In the genomic region with DNA sequence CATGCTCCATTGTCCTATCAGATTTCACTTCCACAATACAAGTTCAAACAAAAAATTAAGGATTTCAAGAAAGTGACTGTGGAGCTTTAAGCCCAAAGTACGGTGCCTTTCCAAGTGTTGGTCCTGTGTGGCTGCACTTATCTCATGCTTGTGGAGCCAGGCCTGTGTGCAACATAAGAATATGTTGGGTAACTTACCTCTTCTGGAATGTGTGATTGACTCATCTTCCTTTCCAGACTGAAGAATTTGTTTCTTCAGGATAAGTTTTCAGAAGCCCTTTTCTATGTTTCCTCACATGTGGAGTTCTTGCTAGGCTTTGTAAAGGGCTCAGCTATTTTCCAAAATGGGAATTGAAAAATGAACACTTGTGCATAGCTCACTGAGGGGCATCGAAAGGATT, we compare ENCODE assay signal across 15 cellular contexts.
A peak's percentile ranks its signal among the peaks of the same experiment; 100 is the strongest.
DNase-seq lines count a peak whose midpoint lies in the region; ATAC-seq and TF ChIP-seq lines count a peak whose summit lies in the region.
"Had no signal": no experiment of that assay in that cellular context is flagged by ENCODE, and none has a peak within 500 bp of the region (broad histone marks: within the 10 kb centered on the region; RNA-seq: fewer than 3 reads in every experiment).

No MANE protein-coding gene starts in this region.

- H3K9me3 Mint-ChIP-seq in stimulated activated memory B cell treated with anti-CD40 and anti-IgM and Interleukin-4, amounts not matched to agents 10 μg/mL and 1 μg/mL and 100 μg/mL, for 72 hours = peaks cover 2% of the 10 kb centered on the region
- H3K9me3 Mint-ChIP-seq: stimulated activated naive CD8-positive, alpha-beta T cell treated with anti-CD3 and anti-CD28 coated beads, Interleukin-15, Interleukin-2, amounts not matched to agents 100 ng/mL and 50 ng/mL, for 24 hours had no signal

- no peaks in the 10 kb centered on the region for H3K36me3 Mint-ChIP-seq in stimulated activated memory B cell treated with anti-CD40 and anti-IgM and Interleukin-4, amounts not matched to agents 10 μg/mL and 1 μg/mL and 100 μg/mL, for 72 hours

- peak; percentile 63 for ATAC-seq in RWPE2 (ENCODE audit: low read depth)
- ATAC-seq in HG03097 (IDR thresholded peaks at IDR 0.05; ENCODE audit: low FRiP score, unreplicated experiment) = no peak
- no peak for ATAC-seq in stimulated activated memory B cell treated with anti-CD40 and anti-IgM and Interleukin-4, amounts not matched to agents 10 μg/mL and 1 μg/mL and 100 μg/mL, for 72 hours
- ATAC-seq: GM12878, HCT116 had no signal

- TF ChIP-seq CTCF in RWPE2 (IDR thresholded peaks at IDR 0.05; ENCODE audit: poor library complexity, severe bottlenecking) (no peak), fibroblast of mammary gland (conservative IDR thresholded peaks at IDR 0.05; ENCODE audit: control insufficient read depth, insufficient read depth, low read depth, low read length) (no peak)

- no peaks in the 10 kb centered on the region for H3K27me3 ChIP-seq in RWPE2 (ENCODE audit: insufficient read depth, poor library complexity, severe bottlenecking)

- H3K4me3 ChIP-seq in RWPE2 (ENCODE audit: severe bottlenecking) (no peak overlapping the region), fibroblast of mammary gland (ENCODE audit: control insufficient read depth, low read depth, low read length) (no peak overlapping the region), skeletal muscle cell (ENCODE audit: low read depth, low read length) (no peak overlapping the region)
- H3K4me3 ChIP-seq: GM12878 had no signal

- peaks cover 42% of the 10 kb centered on the region for H3K4me1 ChIP-seq in RWPE2 (ENCODE audit: insufficient read depth, poor library complexity, severe bottlenecking)

- peak; percentile 80 for DNase-seq in GM04503 (ENCODE audit: low read depth)
- no peak for DNase-seq in RWPE2 (ENCODE audit: low spot score)
- peak; percentile 90 for DNase-seq in fibroblast of mammary gland (ENCODE audit: low read depth)
- DNase-seq in skeletal muscle cell (ENCODE audit: low read depth) = peak; percentile 79
- no peak for DNase-seq in NCI-H82 treated with DMSO at 0.1 percent for 48 hours (lab: John Stamatoyannopoulos, UW; ENCODE audit: unreplicated experiment)
- DNase-seq: activated CD4-positive, alpha-beta T cell treated with anti-CD3 and anti-CD28 coated beads, Interleukin-2, amount 50 U/mL, for 48 hours; KG1; NCI-H2081; stimulated activated CD4-positive, alpha-beta T cell treated with anti-CD3 and anti-CD28 coated beads, Interleukin-4, amount 100 ng/mL, for 24 hours had no signal

- H3K4me1 Mint-ChIP-seq in stimulated activated memory B cell treated with anti-CD40 and anti-IgM and Interleukin-4, amounts not matched to agents 10 μg/mL and 1 μg/mL and 100 μg/mL, for 72 hours = peaks cover 4% of the 10 kb centered on the region

- no peaks in the 10 kb centered on the region for H3K9me3 ChIP-seq in RWPE2 (ENCODE audit: severe bottlenecking)

- no peaks in the 10 kb centered on the region for H3K27me3 Mint-ChIP-seq in stimulated activated memory B cell treated with anti-CD40 and anti-IgM and Interleukin-4, amounts not matched to agents 10 μg/mL and 1 μg/mL and 100 μg/mL, for 72 hours
- H3K27me3 Mint-ChIP-seq: dendritic cell treated with granulocyte-macrophage colony-stimulating factor and Interleukin-4, amounts not matched to agents 40 ng/mL and 50 ng/mL, for 4 days; stimulated activated naive CD8-positive, alpha-beta T cell treated with anti-CD3 and anti-CD28 coated beads, Interleukin-15, Interleukin-2, amounts not matched to agents 100 ng/mL and 50 ng/mL, for 24 hours had no signal

- no peak overlapping the region for H3K4me3 Mint-ChIP-seq in stimulated activated memory B cell treated with anti-CD40 and anti-IgM and Interleukin-4, amounts not matched to agents 10 μg/mL and 1 μg/mL and 100 μg/mL, for 72 hours
- H3K4me3 Mint-ChIP-seq: dendritic cell treated with granulocyte-macrophage colony-stimulating factor and Interleukin-4, amounts not matched to agents 40 ng/mL and 50 ng/mL, for 4 days; stimulated activated naive CD8-positive, alpha-beta T cell treated with anti-CD3 and anti-CD28 coated beads, Interleukin-15, Interleukin-2, amounts not matched to agents 100 ng/mL and 50 ng/mL, for 24 hours had no signal

- peak overlapping the region; percentile 98 for H3K27ac ChIP-seq in RWPE2 (ENCODE audit: poor library complexity, severe bottlenecking)

- no peak overlapping the region for H3K27ac Mint-ChIP-seq in stimulated activated memory B cell treated with anti-CD40 and anti-IgM and Interleukin-4, amounts not matched to agents 10 μg/mL and 1 μg/mL and 100 μg/mL, for 72 hours
- H3K27ac Mint-ChIP-seq: dendritic cell treated with granulocyte-macrophage colony-stimulating factor and Interleukin-4, amounts not matched to agents 40 ng/mL and 50 ng/mL, for 4 days; stimulated activated naive CD8-positive, alpha-beta T cell treated with anti-CD3 and anti-CD28 coated beads, Interleukin-15, Interleukin-2, amounts not matched to agents 100 ng/mL and 50 ng/mL, for 24 hours had no signal

- H3K36me3 ChIP-seq in RWPE2 (ENCODE audit: low read depth) = no peaks in the 10 kb centered on the region

Comparison
In these comparisons a context has a peak if more than half of its experiments do, and no peak if none do; other contexts are left out.
1. DNase-seq: peak in GM04503 (single experiment), fibroblast of mammary gland (single experiment) and skeletal muscle cell (single experiment); none in RWPE2 (single experiment) and NCI-H82 treated with DMSO at 0.1 percent for 48 hours (single experiment).